Comparison of ENCODE assay signal across 18 cellular contexts in the genomic region with DNA sequence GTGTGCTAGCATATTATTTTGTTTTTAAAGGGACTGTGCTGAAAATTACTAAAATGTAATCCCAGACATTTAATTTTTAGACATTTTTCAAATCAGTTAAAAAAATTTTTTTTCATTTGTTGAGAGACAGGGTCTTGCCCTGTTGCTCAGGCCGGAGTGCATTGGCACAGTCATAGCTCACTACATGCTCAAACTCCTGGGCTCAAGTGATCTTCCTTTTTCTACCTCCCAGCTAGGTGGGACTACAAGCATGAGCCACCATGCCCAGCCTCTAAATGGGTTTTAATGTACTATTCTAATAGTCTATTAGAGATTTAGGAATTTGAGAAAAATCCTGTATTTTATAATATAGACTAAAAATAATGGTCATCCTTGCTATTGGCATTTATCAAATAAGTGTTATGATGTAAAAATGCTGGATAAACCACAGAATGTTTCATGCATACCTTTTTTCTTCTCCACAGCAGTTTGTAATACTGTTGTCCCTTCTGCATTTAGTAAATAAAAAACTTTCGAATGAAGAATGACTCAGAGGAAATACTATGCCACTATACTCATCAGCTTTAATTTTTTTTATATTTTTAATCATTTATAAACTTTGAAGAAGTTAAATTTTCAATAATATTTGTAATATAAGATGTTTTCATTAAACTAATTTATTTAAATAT. TPM values are rescaled to one million over a fixed set of nuclear protein-coding genes. Genes with fewer than 3 reads are reported as not detected.
DNase-seq lines count a peak whose midpoint lies in the region; ATAC-seq and TF ChIP-seq lines count a peak whose summit lies in the region.
"Had no signal": no experiment of that assay in that cellular context is flagged by ENCODE, and none has a peak within 500 bp of the region (broad histone marks: within the 10 kb centered on the region; RNA-seq: fewer than 3 reads in every experiment).

No MANE protein-coding gene starts in this region.

- DNase-seq in A172 (ENCODE audit: low spot score) (peak; percentile 6), HPDE6-E6E7 (ENCODE audit: extremely low spot score) (peak; percentile 3), cardiac fibroblast (ENCODE audit: low read depth in 2 of 2) (peak; percentile 28 to 80), foreskin keratinocyte (peak in 1 of 2 donors; percentile 51)
- no peak for DNase-seq in stimulated activated CD4-positive, alpha-beta T cell treated with anti-CD3 and anti-CD28 coated beads, Interleukin-4, amount 100 ng/mL, for 1 hour
- no peak for DNase-seq in activated CD8-positive, alpha-beta memory T cell treated with anti-CD3 and anti-CD28 coated beads, Interleukin-2, amount 50 U/mL, for 48 hours
- DNase-seq: activated effector memory CD4-positive, alpha-beta T cell treated with anti-CD3 and anti-CD28 coated beads, Interleukin-2, amount 50 U/mL, for 16 hours; aorta; CD8-positive, alpha-beta T cell; cortex of kidney; DMS79 treated with DMSO at 0.1 percent for 48 hours; naive thymus-derived CD4-positive, alpha-beta T cell; NCI-H187; SIG-M5; stimulated activated CD4-positive, alpha-beta T cell treated with anti-CD3 and anti-CD28 coated beads, Interleukin-15, amount 100 ng/mL, for 24 hours had no signal

- H3K4me1 ChIP-seq in foreskin keratinocyte, result peaks cover 31% of the 10 kb centered on the region

- ATAC-seq in foreskin keratinocyte (peak; percentile 61), GM18873 (IDR thresholded peaks at IDR 0.05; ENCODE audit: low FRiP score, unreplicated experiment) (no peak), HG03108 (IDR thresholded peaks at IDR 0.05; ENCODE audit: unreplicated experiment) (no peak)
- ATAC-seq: activated CD4-positive, CD25-positive, alpha-beta regulatory T cell treated with anti-CD3 and anti-CD28 coated beads, Interleukin-2, amount 50 U/mL, for 24 hours; CD8-positive, alpha-beta T cell; naive thymus-derived CD4-positive, alpha-beta T cell had no signal

- no peaks in the 10 kb centered on the region for H3K27me3 ChIP-seq in foreskin keratinocyte

- TF ChIP-seq CTCF in cardiac fibroblast (IDR thresholded peaks at IDR 0.05; ENCODE audit: low read depth, low read length), result no peak
- no peak for TF ChIP-seq CTCF in foreskin keratinocyte (conservative IDR thresholded peaks at IDR 0.05)

- no peak overlapping the region for H3K4me3 ChIP-seq in cardiac fibroblast (replicated peaks in 1 of 2; ENCODE audit: low read depth in 2 of 2, low read length in 2 of 2)

- no peak overlapping the region for H3K27ac ChIP-seq in foreskin keratinocyte

RNA-seq across cellular contexts. Expression of a gene that starts 29.8 kb away (rescaled TPM):
- 2.2 and 5.3 TPM in 2 replicates for total RNA-seq in A172 (2014; rRNA removed; shearing (Covaris generic))
- total RNA-seq in foreskin keratinocyte, result 9.1 and 13.2 TPM in 2 replicates
- polyA plus RNA-seq in foreskin keratinocyte, result 2.0 and 2.1 TPM in 2 replicates

Comparison
In these comparisons a context has a peak if more than half of its experiments do, and no peak if none do; other contexts are left out.
1. DNase-seq: peak in A172 (single experiment), HPDE6-E6E7 (single experiment) and cardiac fibroblast (2 of 2); none in stimulated activated CD4-positive, alpha-beta T cell treated with anti-CD3 and anti-CD28 coated beads, Interleukin-4, amount 100 ng/mL, for 1 hour (single experiment) and activated CD8-positive, alpha-beta memory T cell treated with anti-CD3 and anti-CD28 coated beads, Interleukin-2, amount 50 U/mL, for 48 hours (single experiment).